13 cellular contexts compared by ENCODE assay signal in the genomic region with DNA sequence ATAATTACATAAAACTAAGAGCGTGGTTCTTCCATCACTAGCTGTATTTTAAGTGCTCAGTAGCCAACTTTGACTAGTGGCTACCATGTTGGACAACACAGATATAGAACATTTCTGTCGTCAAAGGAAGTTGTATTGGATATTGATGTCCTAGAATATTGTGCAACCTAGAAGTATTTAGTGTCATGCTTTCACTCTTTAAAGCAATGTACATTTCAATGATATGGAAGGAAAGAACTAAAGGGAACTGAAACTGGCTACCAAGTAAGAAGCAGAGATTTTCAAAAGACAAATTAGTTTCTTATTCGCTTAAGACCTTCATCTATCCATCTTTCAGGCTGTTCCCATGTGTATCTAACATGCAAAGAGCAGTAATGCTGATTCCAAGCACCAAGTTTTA.
A peak's percentile ranks its signal among the peaks of the same experiment; 100 is the strongest.
DNase-seq lines count a peak whose midpoint lies in the region; ATAC-seq and TF ChIP-seq lines count a peak whose summit lies in the region.
"Had no signal": no experiment of that assay in that cellular context is flagged by ENCODE, and none has a peak within 500 bp of the region (broad histone marks: within the 10 kb centered on the region; RNA-seq: fewer than 3 reads in every experiment).

No MANE protein-coding gene starts in this region.

- H3K27me3 Mint-ChIP-seq in mesothelial cell of epicardium (ENCODE audit: low read depth) (no peaks in the 10 kb centered on the region), GM23338 (ENCODE audit: insufficient read depth, low read depth, poor library complexity) (peaks cover 7% of the 10 kb centered on the region)

- H3K9me3 Mint-ChIP-seq in mesothelial cell of epicardium: no peaks in the 10 kb centered on the region
- H3K9me3 Mint-ChIP-seq in GM23338: no peaks in the 10 kb centered on the region
- H3K9me3 Mint-ChIP-seq: H9 had no signal

- H3K4me3 ChIP-seq in GM23338: no peak overlapping the region
- H3K4me3 ChIP-seq: PC-9 had no signal

- no peaks in the 10 kb centered on the region for H3K27me3 ChIP-seq in GM23338 (ENCODE audit: insufficient read depth)

- H3F3A ChIP-seq in GM23338 (replicated peaks; ENCODE audit: low read depth): no peaks in the 10 kb centered on the region

- H3K36me3 Mint-ChIP-seq in mesothelial cell of epicardium (peaks cover 26% of the 10 kb centered on the region), GM23338 (ENCODE audit: low read depth) (peaks cover 66% of the 10 kb centered on the region)

- peaks cover 30% of the 10 kb centered on the region for H3K36me3 ChIP-seq in GM23338 (ENCODE audit: insufficient read depth)

- 0 out of 2 replicates have a peak, but pooled peaks cover 4% of the 10 kb centered on the region for H3K79me2 ChIP-seq in GM23338 (replicated peaks; ENCODE audit: insufficient read depth)

- H3K4me2 ChIP-seq in GM23338: no peak overlapping the region
- H3K4me2 ChIP-seq: PC-9 had no signal

- H4K20me1 ChIP-seq in GM23338 (replicated peaks; ENCODE audit: insufficient read depth): peaks cover 10% of the 10 kb centered on the region; the same call in 1 of the 2 replicates

- no peak overlapping the region for H3K4me3 Mint-ChIP-seq in mesothelial cell of epicardium
- no peak overlapping the region for H3K4me3 Mint-ChIP-seq in GM23338
- H3K4me3 Mint-ChIP-seq: H9 had no signal

- DNase-seq in mesothelial cell of epicardium (ENCODE audit: low spot score in 2 of 2, unreplicated experiment in 2 of 2) (no peak), GM23338 (ENCODE audit: low spot score) (no peak)
- no peak for DNase-seq in activated CD4-positive, CD25-positive, alpha-beta regulatory T cell (lab: John Stamatoyannopoulos, UW)
- no peak for DNase-seq in activated CD8-positive, alpha-beta memory T cell treated with anti-CD3 and anti-CD28 coated beads, Interleukin-2, amount 50 U/mL, for 4 hours
- DNase-seq: H9, midbrain, PC-9, retina, T1000 had no signal

- H3K4me1 Mint-ChIP-seq in mesothelial cell of epicardium (peaks cover 82% of the 10 kb centered on the region), GM23338 (peaks cover 12% of the 10 kb centered on the region; the same call in 2 of the 3 replicates)
- H3K4me1 Mint-ChIP-seq: H9 had no signal

- peaks cover 5% of the 10 kb centered on the region for H3K4me1 ChIP-seq in GM23338 (ENCODE audit: insufficient read depth)

- no peaks in the 10 kb centered on the region for H3K9me2 ChIP-seq in GM23338 (ENCODE audit: insufficient read depth)

- TF ChIP-seq CTCF in mesothelial cell of epicardium (IDR thresholded peaks at IDR 0.05; ENCODE audit: unreplicated experiment) (no peak), GM23338 (conservative IDR thresholded peaks at IDR 0.05; ENCODE audit: low read depth in 2 of 2) (no peak)

- ATAC-seq in GM18511 (IDR thresholded peaks at IDR 0.05; ENCODE audit: unreplicated experiment): peak; percentile 38
- peak; percentile 39 for ATAC-seq in GM21717 (IDR thresholded peaks at IDR 0.05; ENCODE audit: unreplicated experiment)
- ATAC-seq in HG03565 (IDR thresholded peaks at IDR 0.05; ENCODE audit: unreplicated experiment): peak; percentile 36
- no peak for ATAC-seq in GM23338
- no peak for ATAC-seq in GM21786 (IDR thresholded peaks at IDR 0.05; ENCODE audit: unreplicated experiment)

- peak overlapping the region; percentile 86 for H3K27ac Mint-ChIP-seq in mesothelial cell of epicardium
- no peak overlapping the region for H3K27ac Mint-ChIP-seq in GM23338
- H3K27ac Mint-ChIP-seq: H9 had no signal

- no peak overlapping the region for H3K27ac ChIP-seq in GM23338 (ENCODE audit: low read depth)
- H3K27ac ChIP-seq: PC-9 had no signal

- H2AFZ ChIP-seq in GM23338: no peak overlapping the region
- H2AFZ ChIP-seq: PC-9 had no signal

TF ChIP-seq in GM23338, 12 proteins besides CTCF, POLR2A, EP300 and RAD21 (continues in another document):
- no peak for TF ChIP-seq CREB1 (CRISPR knock-in tag; IDR thresholded peaks at IDR 0.05; ENCODE audit: low read depth)
- no peak for TF ChIP-seq STAT1 (IDR thresholded peaks at IDR 0.05; ENCODE audit: unreplicated experiment)
- no peak for TF ChIP-seq EZH2phosphoT487 (IDR thresholded peaks at IDR 0.05; ENCODE audit: unreplicated experiment)
- TF ChIP-seq EZH2 (IDR thresholded peaks at IDR 0.05; ENCODE audit: low read depth, unreplicated experiment): no peak
- TF ChIP-seq POLR2AphosphoS5 (IDR thresholded peaks at IDR 0.05; ENCODE audit: low read depth): no peak
- TF ChIP-seq, protein P1, sequence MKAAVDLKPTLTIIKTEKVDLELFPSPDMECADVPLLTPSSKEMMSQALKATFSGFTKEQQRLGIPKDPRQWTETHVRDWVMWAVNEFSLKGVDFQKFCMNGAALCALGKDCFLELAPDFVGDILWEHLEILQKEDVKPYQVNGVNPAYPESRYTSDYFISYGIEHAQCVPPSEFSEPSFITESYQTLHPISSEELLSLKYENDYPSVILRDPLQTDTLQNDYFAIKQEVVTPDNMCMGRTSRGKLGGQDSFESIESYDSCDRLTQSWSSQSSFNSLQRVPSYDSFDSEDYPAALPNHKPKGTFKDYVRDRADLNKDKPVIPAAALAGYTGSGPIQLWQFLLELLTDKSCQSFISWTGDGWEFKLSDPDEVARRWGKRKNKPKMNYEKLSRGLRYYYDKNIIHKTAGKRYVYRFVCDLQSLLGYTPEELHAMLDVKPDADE (IDR thresholded peaks at IDR 0.05): no peak
- TF ChIP-seq, protein P2, sequence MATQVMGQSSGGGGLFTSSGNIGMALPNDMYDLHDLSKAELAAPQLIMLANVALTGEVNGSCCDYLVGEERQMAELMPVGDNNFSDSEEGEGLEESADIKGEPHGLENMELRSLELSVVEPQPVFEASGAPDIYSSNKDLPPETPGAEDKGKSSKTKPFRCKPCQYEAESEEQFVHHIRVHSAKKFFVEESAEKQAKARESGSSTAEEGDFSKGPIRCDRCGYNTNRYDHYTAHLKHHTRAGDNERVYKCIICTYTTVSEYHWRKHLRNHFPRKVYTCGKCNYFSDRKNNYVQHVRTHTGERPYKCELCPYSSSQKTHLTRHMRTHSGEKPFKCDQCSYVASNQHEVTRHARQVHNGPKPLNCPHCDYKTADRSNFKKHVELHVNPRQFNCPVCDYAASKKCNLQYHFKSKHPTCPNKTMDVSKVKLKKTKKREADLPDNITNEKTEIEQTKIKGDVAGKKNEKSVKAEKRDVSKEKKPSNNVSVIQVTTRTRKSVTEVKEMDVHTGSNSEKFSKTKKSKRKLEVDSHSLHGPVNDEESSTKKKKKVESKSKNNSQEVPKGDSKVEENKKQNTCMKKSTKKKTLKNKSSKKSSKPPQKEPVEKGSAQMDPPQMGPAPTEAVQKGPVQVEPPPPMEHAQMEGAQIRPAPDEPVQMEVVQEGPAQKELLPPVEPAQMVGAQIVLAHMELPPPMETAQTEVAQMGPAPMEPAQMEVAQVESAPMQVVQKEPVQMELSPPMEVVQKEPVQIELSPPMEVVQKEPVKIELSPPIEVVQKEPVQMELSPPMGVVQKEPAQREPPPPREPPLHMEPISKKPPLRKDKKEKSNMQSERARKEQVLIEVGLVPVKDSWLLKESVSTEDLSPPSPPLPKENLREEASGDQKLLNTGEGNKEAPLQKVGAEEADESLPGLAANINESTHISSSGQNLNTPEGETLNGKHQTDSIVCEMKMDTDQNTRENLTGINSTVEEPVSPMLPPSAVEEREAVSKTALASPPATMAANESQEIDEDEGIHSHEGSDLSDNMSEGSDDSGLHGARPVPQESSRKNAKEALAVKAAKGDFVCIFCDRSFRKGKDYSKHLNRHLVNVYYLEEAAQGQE (IDR thresholded peaks at IDR 0.05; ENCODE audit: unreplicated experiment): no peak
- no peak for TF ChIP-seq NANOG (IDR thresholded peaks at IDR 0.05; ENCODE audit: borderline replicate concordance)

Comparison
In these comparisons a context has a peak if more than half of its experiments do, and no peak if none do; other contexts are left out.
1. ATAC-seq: peak in GM18511 (single experiment), GM21717 (single experiment) and HG03565 (single experiment); none in GM23338 (single experiment) and GM21786 (single experiment).